Comparison of ENCODE assay signal across 6 cellular contexts in genomic region chr2:200752835-200753234, GRCh38.
"Had no signal": no experiment of that assay in that cellular context is flagged by ENCODE, and none has a peak within 500 bp of the region (broad histone marks: within the 10 kb centered on the region; RNA-seq: fewer than 3 reads in every experiment).

No MANE protein-coding gene starts in this region.

- DNase-seq: IMR-90, KBM-7, KG1 had no signal

- H3K4me2 ChIP-seq: KMS-11 had no signal

- H3K27ac ChIP-seq: HL-60, KMS-11 had no signal

- FAIRE-seq: HTR-8/SVneo had no signal

- H3K9ac ChIP-seq: KMS-11 had no signal
